Comparison of ENCODE assay signal across 15 cellular contexts in the genomic region with DNA sequence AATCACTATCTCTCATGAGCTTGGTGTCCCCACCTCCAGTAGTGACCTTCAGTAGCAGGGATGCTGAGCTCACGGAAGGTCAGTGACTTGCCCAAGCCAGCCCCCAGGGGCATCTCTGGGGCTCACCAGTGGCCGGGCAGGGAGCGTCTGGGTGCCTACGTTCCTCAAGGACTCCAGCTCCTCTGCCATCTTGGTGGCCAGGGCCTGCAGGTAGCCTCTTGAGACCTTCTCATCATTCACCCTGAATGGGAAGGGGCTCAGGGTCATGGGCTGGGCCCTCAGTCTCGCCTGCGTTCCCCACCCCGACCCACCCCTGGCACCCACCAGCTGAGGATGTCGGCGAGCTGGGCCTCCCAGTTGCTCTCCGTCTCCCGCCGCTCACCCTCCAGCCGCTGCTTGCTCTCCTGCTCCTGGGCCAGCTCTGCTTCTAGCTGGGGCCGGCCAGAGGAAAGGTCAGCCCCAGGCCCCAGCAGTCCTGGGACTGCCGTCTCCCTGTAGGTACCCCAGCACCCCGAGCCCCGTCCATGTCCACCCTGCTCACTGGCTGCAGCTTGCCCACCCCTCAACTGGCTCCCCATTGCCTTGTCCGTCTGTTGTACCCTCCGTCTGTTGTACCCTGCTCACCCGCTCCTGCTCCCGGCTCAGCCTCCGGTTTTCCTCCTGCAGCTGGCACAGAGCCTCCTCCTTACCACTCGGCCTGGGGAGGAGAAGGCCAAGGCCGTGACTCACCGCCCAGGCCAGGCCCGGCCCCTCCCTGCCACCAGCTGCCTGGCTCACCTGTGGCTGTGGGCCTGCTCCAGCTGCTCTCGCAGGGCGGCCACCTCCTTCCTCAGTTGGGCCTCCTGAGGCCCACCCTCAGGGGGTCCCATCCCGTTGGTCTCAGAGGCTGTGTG. TPM values are rescaled to one million over a fixed set of nuclear protein-coding genes. Genes with fewer than 3 reads are reported as not detected.
DNase-seq lines count a peak whose midpoint lies in the region; ATAC-seq, FAIRE-seq and TF ChIP-seq lines count a peak whose summit lies in the region.
"Had no signal": no experiment of that assay in that cellular context is flagged by ENCODE, and none has a peak within 500 bp of the region (broad histone marks: within the 10 kb centered on the region; RNA-seq: fewer than 3 reads in every experiment).

No MANE protein-coding gene starts in this region.

- H3K9me3 ChIP-seq in esophagus squamous epithelium: no peaks in the 10 kb centered on the region
- H3K9me3 ChIP-seq in small intestine (ENCODE audit: control insufficient read depth, low read depth): no peaks in the 10 kb centered on the region
- H3K9me3 ChIP-seq: heart right ventricle, Peyer's patch had no signal

- H3K9me3 Mint-ChIP-seq in stimulated activated naive CD8-positive, alpha-beta T cell treated with anti-CD3 and anti-CD28 coated beads, Interleukin-15, amount 100 ng/mL, for 72 hours: no peaks in the 10 kb centered on the region
- H3K9me3 Mint-ChIP-seq: HFFc6 had no signal

- H3K27me3 ChIP-seq in esophagus squamous epithelium: no peaks in the 10 kb centered on the region
- H3K27me3 ChIP-seq in small intestine (ENCODE audit: control insufficient read depth in 2 of 2, insufficient read depth in 2 of 2, low read length in 2 of 2): no peaks in the 10 kb centered on the region
- H3K27me3 ChIP-seq: heart right ventricle, Peyer's patch had no signal

- DNase-seq in H4 (ENCODE audit: low spot score) (peak; percentile 80), RKO (ENCODE audit: low spot score) (peak; percentile 17), esophagus squamous epithelium (lab: John Stamatoyannopoulos, UW) (no peak), small intestine (peak; percentile 76), frontal cortex (ENCODE audit: low spot score in 2 of 2) (no peak), NCI-H2081 (lab: John Stamatoyannopoulos, UW) (no peak), D341Med (ENCODE audit: low spot score) (no peak)
- DNase-seq in stimulated activated naive CD8-positive, alpha-beta T cell treated with anti-CD3 and anti-CD28 coated beads, Interleukin-15, amount 100 ng/mL, for 72 hours: no peak
- DNase-seq: heart right ventricle, HFFc6, Karpas-422, midbrain, NCI-H2171 treated with DMSO at 0.1 percent for 48 hours had no signal

- H3K27ac Mint-ChIP-seq in stimulated activated naive CD8-positive, alpha-beta T cell treated with anti-CD3 and anti-CD28 coated beads, Interleukin-15, amount 100 ng/mL, for 72 hours: no peak overlapping the region
- H3K27ac Mint-ChIP-seq: HFFc6 had no signal

- TF ChIP-seq POLR2A in esophagus squamous epithelium (IDR thresholded peaks at IDR 0.05): no peak

- WGBS in esophagus squamous epithelium, 2 donors: 62 to 74% methylated on average over 9 to 14 of the region's 29 CpGs
- 59 to 82% (median 73%) methylated on average over 24 to 29 of the region's 29 CpGs for WGBS in small intestine, 3 donors

- H3K4me3 ChIP-seq in esophagus squamous epithelium (no peak overlapping the region), small intestine (ENCODE audit: low read depth in 1 of 2, low read length in 2 of 2) (no peak overlapping the region)
- H3K4me3 ChIP-seq: GM12878, heart right ventricle, Peyer's patch had no signal

- H3K27me3 Mint-ChIP-seq in stimulated activated naive CD8-positive, alpha-beta T cell treated with anti-CD3 and anti-CD28 coated beads, Interleukin-15, amount 100 ng/mL, for 72 hours: no peaks in the 10 kb centered on the region

- no peaks in the 10 kb centered on the region for H3K4me1 Mint-ChIP-seq in stimulated activated naive CD8-positive, alpha-beta T cell treated with anti-CD3 and anti-CD28 coated beads, Interleukin-15, amount 100 ng/mL, for 72 hours

- no peak for TF ChIP-seq CTCF in esophagus squamous epithelium (IDR thresholded peaks at IDR 0.05)

- FAIRE-seq in small intestine (lab: Jason Lieb, UNC) (no peak), frontal cortex (lab: Jason Lieb, UNC) (no peak)
- FAIRE-seq: GM12878 had no signal

- H3K4me3 Mint-ChIP-seq in stimulated activated naive CD8-positive, alpha-beta T cell treated with anti-CD3 and anti-CD28 coated beads, Interleukin-15, amount 100 ng/mL, for 72 hours: no peak overlapping the region
- H3K4me3 Mint-ChIP-seq: HFFc6 had no signal

- no peak for ATAC-seq in stimulated activated naive CD8-positive, alpha-beta T cell treated with anti-CD3 and anti-CD28 coated beads, Interleukin-15, amount 100 ng/mL, for 72 hours
- ATAC-seq: GM12878, heart right ventricle had no signal

- intact Hi-C loops in esophagus squamous epithelium (cut with DNase I): no loop called here

- H3K4me1 ChIP-seq in esophagus squamous epithelium (peaks cover 4 to 31% (median 6%) of the 10 kb centered on the region in 3 donors), small intestine (ENCODE audit: control insufficient read depth in 2 of 2, insufficient read depth in 1 of 2, low read depth in 1 of 2, low read length in 1 of 2) (no peaks in the 10 kb centered on the region)
- H3K4me1 ChIP-seq: heart right ventricle, Peyer's patch had no signal

- peaks cover 10 to 97% (median 42%) of the 10 kb centered on the region in 3 donors for H3K36me3 ChIP-seq in esophagus squamous epithelium
- peaks cover 0 to 30% of the 10 kb centered on the region in 2 donors for H3K36me3 ChIP-seq in small intestine (ENCODE audit: control insufficient read depth in 2 of 2, insufficient read depth in 2 of 2, low read length in 2 of 2)
- H3K36me3 ChIP-seq: heart right ventricle had no signal

- H3K27ac ChIP-seq in esophagus squamous epithelium: peak overlapping the region; percentile 62 to 78 (median 72)
- peak overlapping the region in 1 of 2 donors; percentile 43 for H3K27ac ChIP-seq in small intestine (ENCODE audit: low read depth in 1 of 2, low read length in 1 of 2)
- H3K27ac ChIP-seq: heart right ventricle, Peyer's patch had no signal

RNA-seq across cellular contexts. Expression of a gene that starts 9.5 kb away (rescaled TPM):
- total RNA-seq in H4 (2014; rRNA removed; shearing (Covaris generic)): 0.02 TPM in 1 of 2 replicates, not detected in the other
- total RNA-seq in esophagus squamous epithelium: 10 to 100 TPM; 16.4 to 48.5 (median 25.0) TPM
- 10 to 100 TPM; 12.1 to 36.5 (median 27.0) TPM for polyA plus RNA-seq in small intestine
- total RNA-seq in frontal cortex: under 0.01 TPM

RNA-seq across cellular contexts. Expression of a gene that starts 24.6 kb away (rescaled TPM):
- total RNA-seq in H4 (2014; rRNA removed; shearing (Covaris generic)): 8.9 and 10.6 TPM in 2 replicates
- total RNA-seq in esophagus squamous epithelium: 10 to 100 TPM; 14.9 to 23.3 (median 17.0) TPM
- 10 to 100 TPM; 17.6 to 27.1 (median 23.4) TPM for polyA plus RNA-seq in small intestine
- 11.8 TPM for total RNA-seq in frontal cortex

RNA-seq across cellular contexts. Expression of a gene that starts 32.0 kb away (rescaled TPM):
- 18.0 and 40.9 TPM in 2 replicates for total RNA-seq in H4 (2014; rRNA removed; shearing (Covaris generic))
- total RNA-seq in esophagus squamous epithelium (1 to 10 TPM; 3.6 to 9.0 (median 6.1) TPM), frontal cortex (7.3 TPM)
- 10 to 100 TPM in 1 of 3 donors, 1 to 10 TPM in 2; 9.2 to 13.6 (median 9.7) TPM for polyA plus RNA-seq in small intestine

RNA-seq across cellular contexts. Expression of a gene that starts 43.5 kb away (rescaled TPM):
- total RNA-seq in H4 (2014; rRNA removed; shearing (Covaris generic)): 13.5 and 14.2 TPM in 2 replicates
- total RNA-seq in esophagus squamous epithelium (10 to 100 TPM; 29.5 to 44.0 (median 31.8) TPM), frontal cortex (23.6 TPM)
- 10 to 100 TPM; 31.3 to 35.9 (median 33.1) TPM for polyA plus RNA-seq in small intestine

RNA-seq across cellular contexts. Expression of a gene that starts 56.6 kb away (rescaled TPM):
- 79.6 and 94.1 TPM in 2 replicates for total RNA-seq in H4 (2014; rRNA removed; shearing (Covaris generic))
- 100 to 1,000 TPM; 136 to 292 (median 223) TPM for total RNA-seq in esophagus squamous epithelium
- polyA plus RNA-seq in small intestine: 10 to 100 TPM; 69.8 to 90.3 (median 76.7) TPM
- 62.4 TPM for total RNA-seq in frontal cortex

Comparison
In these comparisons a context has a peak if more than half of its experiments do, and no peak if none do; other contexts are left out.
1. DNase-seq: peak in H4 (single experiment), RKO (single experiment) and small intestine (single experiment); none in esophagus squamous epithelium (single experiment), frontal cortex (0 of 2), stimulated activated naive CD8-positive, alpha-beta T cell treated with anti-CD3 and anti-CD28 coated beads, Interleukin-15, amount 100 ng/mL, for 72 hours (0 of 2), NCI-H2081 (0 of 2) and D341Med (single experiment).
2. RNA of a gene that starts 9.5 kb away (total RNA-seq): 16.4 to 48.5 TPM in esophagus squamous epithelium; 0.02 TPM in H4 and under 0.01 TPM in frontal cortex (single experiment); every median in the first group is over 10 times any median in the second.